ENCODE assay signal across 18 cellular contexts in the genomic region with DNA sequence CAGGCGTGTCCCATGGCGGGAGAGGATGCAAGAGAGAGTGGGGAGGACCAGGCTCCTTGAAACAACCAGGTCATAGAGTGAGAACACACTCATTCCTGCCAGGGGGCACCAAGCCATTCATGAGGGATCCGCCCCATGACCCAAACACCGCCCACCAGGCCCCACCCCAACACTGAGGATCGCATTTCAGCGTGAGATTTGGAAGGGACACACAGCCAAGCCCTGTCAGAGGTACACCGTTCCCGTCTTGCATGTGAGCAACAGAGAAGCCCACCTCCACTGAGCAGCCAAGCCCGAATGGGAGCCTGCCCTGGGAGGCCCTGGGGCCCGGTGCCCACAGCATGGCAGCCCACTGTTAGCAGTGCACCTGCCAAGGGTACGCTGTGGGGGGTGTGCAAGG. TPM values are rescaled to one million over a fixed set of nuclear protein-coding genes. Genes with fewer than 3 reads are reported as not detected.
DNase-seq lines count a peak whose midpoint lies in the region; ATAC-seq and TF ChIP-seq lines count a peak whose summit lies in the region.
"Had no signal": no experiment of that assay in that cellular context is flagged by ENCODE, and none has a peak within 500 bp of the region (broad histone marks: within the 10 kb centered on the region; RNA-seq: fewer than 3 reads in every experiment).

No MANE protein-coding gene starts in this region.

- WGBS in neuronal stem cell (ENCODE audit: extremely low coverage in 2 of 2, insufficient read length in 2 of 2, insufficient replicate concordance in 1 of 2), 2 donors: no CpG with 5 or more reads among the region's 11 CpGs

- H2AFZ ChIP-seq in neuronal stem cell (ENCODE audit: low read length): no peak overlapping the region

- H2AK5ac ChIP-seq in neuronal stem cell (ENCODE audit: low read depth, low read length): no peak overlapping the region

- no peak overlapping the region for H2BK5ac ChIP-seq in neuronal stem cell (ENCODE audit: low read length)

- no peak overlapping the region for H2BK120ac ChIP-seq in neuronal stem cell (ENCODE audit: low read depth, low read length)

- no peaks in the 10 kb centered on the region for H3K9me3 ChIP-seq in neuronal stem cell (replicated peaks in 1 of 2; ENCODE audit: control insufficient read depth in 2 of 2, insufficient read depth in 1 of 2, low read depth in 1 of 2, low read length in 2 of 2)

- no peak overlapping the region for H2BK12ac ChIP-seq in neuronal stem cell (ENCODE audit: low read length)

- H3K23ac ChIP-seq in neuronal stem cell (ENCODE audit: low read depth, low read length, poor library complexity): peak overlapping the region; percentile 61

- TF ChIP-seq CTCF in endothelial cell (IDR thresholded peaks at IDR 0.05; ENCODE audit: unreplicated experiment): no peak

- H3K18ac ChIP-seq in neuronal stem cell (ENCODE audit: low read length): no peak overlapping the region

- H3K4me1 ChIP-seq in neuronal stem cell (ENCODE audit: control insufficient read depth in 2 of 2, insufficient read depth in 1 of 2, low read depth in 1 of 2, low read length in 2 of 2): peaks cover 0 to 2% of the 10 kb centered on the region in 2 donors

- H3K27ac ChIP-seq in neuronal stem cell (replicated peaks; ENCODE audit: low read length): peak overlapping the region; percentile 20

- H3K4me2 ChIP-seq in neuronal stem cell (ENCODE audit: insufficient read depth, low read length, poor library complexity, severe bottlenecking): no peak overlapping the region

- H3K27ac Mint-ChIP-seq in IgD-negative memory B cell (peak overlapping the region in 2 of 3 donors; percentile 58 to 63), endothelial cell (ENCODE audit: unreplicated experiment) (no peak overlapping the region)

- H3K4me3 ChIP-seq in neuronal stem cell (ENCODE audit: low read length in 2 of 2): no peak overlapping the region

- no peak overlapping the region for H2BK15ac ChIP-seq in neuronal stem cell (ENCODE audit: low read length)

- intact Hi-C loops in head of caudate nucleus (cut with DNase I): no loop called here

- H3K36me3 ChIP-seq in neuronal stem cell (replicated peaks in 1 of 2; ENCODE audit: control insufficient read depth in 2 of 2, insufficient read depth in 2 of 2, low read length in 2 of 2): peaks cover 16 to 66% of the 10 kb centered on the region in 2 donors

- no peak overlapping the region for H3K4ac ChIP-seq in neuronal stem cell (ENCODE audit: low read length)

- H3K9ac ChIP-seq in neuronal stem cell (ENCODE audit: low read depth, low read length, poor library complexity): peak overlapping the region; percentile 66

- H3K14ac ChIP-seq in neuronal stem cell (ENCODE audit: low read length): no peak overlapping the region

- H4K91ac ChIP-seq in neuronal stem cell (ENCODE audit: low read depth, low read length, poor library complexity): no peak overlapping the region

- DNase-seq in ELF-1 (ENCODE audit: low read depth, low spot score) (peak; percentile 37), endothelial cell (ENCODE audit: low spot score) (no peak), neuronal stem cell (ENCODE audit: low spot score) (no peak), head of caudate nucleus (no peak)
- no peak for DNase-seq in activated CD4-positive, alpha-beta T cell treated with anti-CD3 and anti-CD28 coated beads, Interleukin-2, amount 50 U/mL, for 4 hours
- DNase-seq: Calu3; CD4-positive, CD25-positive, alpha-beta regulatory T cell; DND-41; GF-D8; NCI-H1436; NCI-H2081; NCI-H226; NCI-H526 treated with DMSO at 0.1 percent for 48 hours; NK-92 treated with Interleukin-12 subunit alpha and Interleukin-12 subunit beta, amount 100 ng/mL, for 24 hours; OCI-M1; RPMI8226 had no signal

- H3K27me3 ChIP-seq in neuronal stem cell (ENCODE audit: control insufficient read depth in 3 of 3, insufficient read depth in 3 of 3, low read depth in 1 of 3, low read length in 3 of 3): no peaks in the 10 kb centered on the region

- H3K4me3 Mint-ChIP-seq in IgD-negative memory B cell (no peak overlapping the region), endothelial cell (ENCODE audit: unreplicated experiment) (peak overlapping the region; percentile 42)
- H3K4me3 Mint-ChIP-seq: CD4-positive, CD25-positive, alpha-beta regulatory T cell had no signal

- H3K27me3 Mint-ChIP-seq in IgD-negative memory B cell: no peaks in the 10 kb centered on the region
- peaks cover 2% of the 10 kb centered on the region for H3K27me3 Mint-ChIP-seq in endothelial cell (ENCODE audit: unreplicated experiment)
- H3K27me3 Mint-ChIP-seq: CD4-positive, CD25-positive, alpha-beta regulatory T cell had no signal

- H4K8ac ChIP-seq in neuronal stem cell (ENCODE audit: low read depth, low read length): no peak overlapping the region

- ATAC-seq in HG03280 (IDR thresholded peaks at IDR 0.05; ENCODE audit: unreplicated experiment): no peak

- H3K4me1 Mint-ChIP-seq in IgD-negative memory B cell (no peaks in the 10 kb centered on the region), endothelial cell (ENCODE audit: unreplicated experiment) (no peaks in the 10 kb centered on the region)

- H3K79me1 ChIP-seq in neuronal stem cell (ENCODE audit: low read depth, low read length): no peaks in the 10 kb centered on the region

- H3K36me3 Mint-ChIP-seq in IgD-negative memory B cell (peaks cover 4% of the 10 kb centered on the region), endothelial cell (ENCODE audit: low read depth, unreplicated experiment) (peaks cover 22% of the 10 kb centered on the region)

- no peaks in the 10 kb centered on the region for H3K9me3 Mint-ChIP-seq in IgD-negative memory B cell
- H3K9me3 Mint-ChIP-seq in endothelial cell (ENCODE audit: unreplicated experiment): no peaks in the 10 kb centered on the region
- H3K9me3 Mint-ChIP-seq: CD4-positive, CD25-positive, alpha-beta regulatory T cell had no signal

RNA-seq across cellular contexts. Expression of gene ARPC1B, which starts 7.9 kb away (rescaled TPM):
- 728 TPM for polyA plus RNA-seq in IgD-negative memory B cell
- 124 TPM for total RNA-seq in endothelial cell (ENCODE audit: unreplicated experiment)
- polyA plus RNA-seq in neuronal stem cell (2013, experiment 1 of 2): 33.4 TPM
- polyA plus RNA-seq in neuronal stem cell (2013, experiment 2 of 2): 32.0 TPM

RNA-seq across cellular contexts. Expression of gene ARPC1A, which starts 40.9 kb away (rescaled TPM):
- 81.5 TPM for polyA plus RNA-seq in IgD-negative memory B cell
- total RNA-seq in endothelial cell (ENCODE audit: unreplicated experiment): 196 TPM
- polyA plus RNA-seq in neuronal stem cell (2013, experiment 1 of 2): 238 TPM
- polyA plus RNA-seq in neuronal stem cell (2013, experiment 2 of 2): 242 TPM

RNA-seq across cellular contexts. Expression of gene PDAP1, which starts 41.8 kb away (rescaled TPM):
- polyA plus RNA-seq in IgD-negative memory B cell: 33.8 TPM
- total RNA-seq in endothelial cell (ENCODE audit: unreplicated experiment): 107 TPM
- 126 TPM for polyA plus RNA-seq in neuronal stem cell (2013, experiment 1 of 2)
- 129 TPM for polyA plus RNA-seq in neuronal stem cell (2013, experiment 2 of 2)

RNA-seq across cellular contexts. Expression of gene BUD31, which starts 42.1 kb away (rescaled TPM):
- 162 TPM for polyA plus RNA-seq in IgD-negative memory B cell
- 73.4 TPM for total RNA-seq in endothelial cell (ENCODE audit: unreplicated experiment)
- polyA plus RNA-seq in neuronal stem cell (2013, experiment 1 of 2): 118 TPM
- 113 TPM for polyA plus RNA-seq in neuronal stem cell (2013, experiment 2 of 2)
